8 cellular contexts compared by ENCODE assay signal in genomic region chr2:60552096-60552850, GRCh38. TPM values are rescaled to one million over a fixed set of nuclear protein-coding genes. Genes with fewer than 3 reads are reported as not detected.
DNase-seq lines count a peak whose midpoint lies in the region; ATAC-seq and TF ChIP-seq lines count a peak whose summit lies in the region.

No MANE protein-coding gene starts in this region.

- DNase-seq in AG09309 (ENCODE audit: low read depth) (no peak), GM23248 (peak; percentile 62), germinal center (ENCODE audit: low spot score) (no peak)
- DNase-seq in activated CD4-positive, alpha-beta memory T cell treated with anti-CD3 and anti-CD28 coated beads, Interleukin-2, amount 10 ng/mL, durations not matched to agents 7 days and 5 days: no peak
- DNase-seq in stimulated activated naive CD8-positive, alpha-beta T cell treated with anti-CD3 and anti-CD28 coated beads, Interleukin-15, Interleukin-2, amounts not matched to agents 100 U/mL and 50 U/mL, for 24 hours: peak; percentile 27

- H3K9me3 ChIP-seq in GM23248 (ENCODE audit: low read depth): no peaks in the 10 kb centered on the region

- H3K4me3 ChIP-seq in AG09309 (ENCODE audit: control insufficient read depth, low read depth, low read length) (peak overlapping the region; percentile 69), GM23248 (peak overlapping the region; percentile 82), iPS-11a (ENCODE audit: low read depth, low read length) (peak overlapping the region; percentile 87)

- no peak overlapping the region for H3K27ac Mint-ChIP-seq in activated CD4-positive, alpha-beta memory T cell treated with anti-CD3 and anti-CD28 coated beads, Interleukin-2, amount 10 ng/mL, durations not matched to agents 7 days and 5 days

- H3K36me3 Mint-ChIP-seq in activated CD4-positive, alpha-beta memory T cell treated with anti-CD3 and anti-CD28 coated beads, Interleukin-2, amount 10 ng/mL, durations not matched to agents 7 days and 5 days (ENCODE audit: low read depth): peaks cover 2% of the 10 kb centered on the region

- H3K9me2 ChIP-seq in GM23248 (ENCODE audit: insufficient read depth): no peaks in the 10 kb centered on the region

- no peak for ATAC-seq in stimulated activated naive CD8-positive, alpha-beta T cell treated with anti-CD3 and anti-CD28 coated beads, Interleukin-15, Interleukin-2, amounts not matched to agents 100 U/mL and 50 U/mL, for 24 hours
- ATAC-seq in HG02840 (IDR thresholded peaks at IDR 0.05; ENCODE audit: low FRiP score, unreplicated experiment) (no peak), HG02798 (IDR thresholded peaks at IDR 0.05; ENCODE audit: poor library complexity, unreplicated experiment) (no peak)

- no peaks in the 10 kb centered on the region for H3F3A ChIP-seq in GM23248 (ENCODE audit: insufficient read depth)

- peaks cover 79% of the 10 kb centered on the region for H3K27me3 Mint-ChIP-seq in activated CD4-positive, alpha-beta memory T cell treated with anti-CD3 and anti-CD28 coated beads, Interleukin-2, amount 10 ng/mL, durations not matched to agents 7 days and 5 days

- peak overlapping the region; percentile 79 for H3K9ac ChIP-seq in GM23248

- H3K36me3 ChIP-seq in GM23248 (ENCODE audit: low read depth): no peaks in the 10 kb centered on the region

- TF ChIP-seq CTCF in AG09309 (IDR thresholded peaks at IDR 0.05; ENCODE audit: control insufficient read depth, insufficient read depth, low read depth, low read length, missing control alignments): no peak

- peaks cover 41% of the 10 kb centered on the region for H3K4me1 Mint-ChIP-seq in activated CD4-positive, alpha-beta memory T cell treated with anti-CD3 and anti-CD28 coated beads, Interleukin-2, amount 10 ng/mL, durations not matched to agents 7 days and 5 days

- no peaks in the 10 kb centered on the region for H4K20me1 ChIP-seq in GM23248 (ENCODE audit: insufficient read depth)

- peaks cover 18% of the 10 kb centered on the region for H3K27me3 ChIP-seq in GM23248 (replicated peaks; ENCODE audit: insufficient read depth)

- WGBS in GM23248 (ENCODE audit: low coverage in 1 of 2, low lambda C conversion rate in 2 of 2, missing lambda C conversion rate in 2 of 2), 2 experiments: 2% methylated on average over 29 to 47 of the region's 49 CpGs

- H3K4me3 Mint-ChIP-seq in activated CD4-positive, alpha-beta memory T cell treated with anti-CD3 and anti-CD28 coated beads, Interleukin-2, amount 10 ng/mL, durations not matched to agents 7 days and 5 days: peak overlapping the region; percentile 44

- no peaks in the 10 kb centered on the region for H3K9me3 Mint-ChIP-seq in activated CD4-positive, alpha-beta memory T cell treated with anti-CD3 and anti-CD28 coated beads, Interleukin-2, amount 10 ng/mL, durations not matched to agents 7 days and 5 days

- CTCF ChIA-PET in activated CD4-positive, alpha-beta memory T cell treated with anti-CD3 and anti-CD28 coated beads, Interleukin-2, amount 10 ng/mL, durations not matched to agents 7 days and 5 days (lab: Charles Lee): no interaction called here

- in situ Hi-C loops in GM23248 (cut with MboI): loop anchor here (25.0 kb wide), 1 partner anchor 1515 kb away; no protein-coding TSS in a partner anchor

- peaks cover 8% of the 10 kb centered on the region; the same call in 1 of the 2 replicates for H3K4me1 ChIP-seq in GM23248 (ENCODE audit: insufficient read depth)

- H3K27ac ChIP-seq in GM23248: no peak overlapping the region

- peak overlapping the region; percentile 98 for H2AFZ ChIP-seq in GM23248

- POLR2A ChIA-PET in activated CD4-positive, alpha-beta memory T cell treated with anti-CD3 and anti-CD28 coated beads, Interleukin-2, amount 10 ng/mL, durations not matched to agents 7 days and 5 days (lab: Charles Lee): no interaction called here

- H3K4me2 ChIP-seq in GM23248 (ENCODE audit: unreplicated experiment): peak overlapping the region; percentile 99

- H3K79me2 ChIP-seq in GM23248 (ENCODE audit: insufficient read depth): peaks cover 18% of the 10 kb centered on the region

RNA-seq across cellular contexts. Expression of gene BCL11A, which starts 1.2 kb away (rescaled TPM):
- 1.8 and 3.5 TPM in 2 replicates for total RNA-seq in GM23248 (2014; rRNA removed; shearing (Covaris generic))
- 8.9 and 9.6 TPM in 2 replicates for polyA plus RNA-seq in GM23248 (2016; fragmentation: Nextera tagmentation; extraction: Ambion mirVana)
- total RNA-seq in activated CD4-positive, alpha-beta memory T cell treated with anti-CD3 and anti-CD28 coated beads, Interleukin-2, amount 10 ng/mL, durations not matched to agents 7 days and 5 days: not detected

Comparison
In these comparisons a context has a peak if more than half of its experiments do, and no peak if none do; other contexts are left out.
1. DNase-seq: peak in GM23248 (single experiment) and stimulated activated naive CD8-positive, alpha-beta T cell treated with anti-CD3 and anti-CD28 coated beads, Interleukin-15, Interleukin-2, amounts not matched to agents 100 U/mL and 50 U/mL, for 24 hours (single experiment); none in AG09309 (single experiment), activated CD4-positive, alpha-beta memory T cell treated with anti-CD3 and anti-CD28 coated beads, Interleukin-2, amount 10 ng/mL, durations not matched to agents 7 days and 5 days (single experiment) and germinal center (single experiment).
2. Peak in every context shown above with its lines, with median percentiles within 50 percentile points of each other: H3K4me3 ChIP-seq.